In the genomic region with DNA sequence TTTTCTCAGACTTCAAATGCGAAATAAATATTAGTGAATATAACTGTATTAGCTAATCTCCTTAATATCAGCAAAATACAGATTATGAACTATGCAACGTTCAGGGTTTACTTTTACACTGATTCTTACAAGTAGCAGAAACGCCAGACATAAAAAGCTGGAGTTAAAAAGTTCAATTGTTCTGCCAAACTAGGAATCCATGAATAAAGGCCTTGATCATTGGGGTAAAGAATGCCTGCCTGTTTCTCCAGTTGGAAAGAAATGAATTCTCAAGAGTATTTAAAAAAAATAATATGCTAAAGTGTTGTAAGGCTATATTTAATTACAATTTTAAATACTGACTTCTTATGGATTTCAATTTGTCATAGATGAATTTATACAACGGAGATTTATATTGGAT, we compare ENCODE assay signal across 23 cellular contexts.
A peak's percentile ranks its signal among the peaks of the same experiment; 100 is the strongest.
DNase-seq lines count a peak whose midpoint lies in the region; ATAC-seq and TF ChIP-seq lines count a peak whose summit lies in the region.
"Had no signal": no experiment of that assay in that cellular context is flagged by ENCODE, and none has a peak within 500 bp of the region (broad histone marks: within the 10 kb centered on the region; RNA-seq: fewer than 3 reads in every experiment).

No MANE protein-coding gene starts in this region.

- peaks cover 7 to 10% of the 10 kb centered on the region in 2 donors for H3K9me3 Mint-ChIP-seq in natural killer cell

- H3K4me3 Mint-ChIP-seq in natural killer cell: no peak overlapping the region
- H3K4me3 Mint-ChIP-seq: CD14-positive monocyte; CD4-positive, alpha-beta T cell; CD8-positive, alpha-beta memory T cell had no signal

- ATAC-seq in natural killer cell (no peak), HG03460 (IDR thresholded peaks at IDR 0.05; ENCODE audit: unreplicated experiment) (no peak), HG02973 (IDR thresholded peaks at IDR 0.05; ENCODE audit: unreplicated experiment) (no peak)
- ATAC-seq: A549 had no signal

- intact Hi-C loops in natural killer cell (cut with micrococcal nuclease): no loop called here

- no peak for TF ChIP-seq CTCF in natural killer cell (IDR thresholded peaks at IDR 0.05)

- in situ Hi-C loops in SK-MEL-5 (cut with HindIII; ENCODE audit: low pct_unique_long_range_greater_than_20kb, low sequenced_read_pairs): no loop called here

- H3K27me3 Mint-ChIP-seq in natural killer cell (ENCODE audit: low read depth in 2 of 2): no peaks in the 10 kb centered on the region
- H3K27me3 Mint-ChIP-seq: CD4-positive, alpha-beta T cell; CD8-positive, alpha-beta memory T cell had no signal

- H3K36me3 Mint-ChIP-seq in natural killer cell: no peaks in the 10 kb centered on the region
- H3K36me3 Mint-ChIP-seq: CD14-positive monocyte; CD8-positive, alpha-beta memory T cell had no signal

- DNase-seq in SK-MEL-5 (ENCODE audit: low read depth, low spot score): peak; percentile 36
- peak; percentile 48 for DNase-seq in globus pallidus (ENCODE audit: low spot score)
- DNase-seq in midbrain (lab: John Stamatoyannopoulos, UW): peak; percentile 47
- DNase-seq in natural killer cell: no peak
- no peak for DNase-seq in SW 1271 (lab: John Stamatoyannopoulos, UW)
- DNase-seq: 8988T; ACHN; AML-193; BE2C; Calu3; CD4-positive, alpha-beta T cell; CD8-positive, alpha-beta memory T cell; COR-L47; DMS53; DMS79 treated with DMSO at 0.1 percent for 48 hours; GF-D8; GM23248; H7; HCEC 1CT had no signal

- no peak overlapping the region for H3K27ac Mint-ChIP-seq in natural killer cell
- H3K27ac Mint-ChIP-seq: CD14-positive monocyte; CD4-positive, alpha-beta T cell; CD8-positive, alpha-beta memory T cell had no signal

- no peaks in the 10 kb centered on the region for H3K4me1 Mint-ChIP-seq in natural killer cell
- H3K4me1 Mint-ChIP-seq: CD14-positive monocyte; CD8-positive, alpha-beta memory T cell had no signal

Comparison
In these comparisons a context has a peak if more than half of its experiments do, and no peak if none do; other contexts are left out.
1. DNase-seq: peak in SK-MEL-5 (single experiment), globus pallidus (single experiment) and midbrain (single experiment); none in natural killer cell (single experiment) and SW 1271 (0 of 2).